ENCODE assay signal across 1 cellular context in the genomic region with DNA sequence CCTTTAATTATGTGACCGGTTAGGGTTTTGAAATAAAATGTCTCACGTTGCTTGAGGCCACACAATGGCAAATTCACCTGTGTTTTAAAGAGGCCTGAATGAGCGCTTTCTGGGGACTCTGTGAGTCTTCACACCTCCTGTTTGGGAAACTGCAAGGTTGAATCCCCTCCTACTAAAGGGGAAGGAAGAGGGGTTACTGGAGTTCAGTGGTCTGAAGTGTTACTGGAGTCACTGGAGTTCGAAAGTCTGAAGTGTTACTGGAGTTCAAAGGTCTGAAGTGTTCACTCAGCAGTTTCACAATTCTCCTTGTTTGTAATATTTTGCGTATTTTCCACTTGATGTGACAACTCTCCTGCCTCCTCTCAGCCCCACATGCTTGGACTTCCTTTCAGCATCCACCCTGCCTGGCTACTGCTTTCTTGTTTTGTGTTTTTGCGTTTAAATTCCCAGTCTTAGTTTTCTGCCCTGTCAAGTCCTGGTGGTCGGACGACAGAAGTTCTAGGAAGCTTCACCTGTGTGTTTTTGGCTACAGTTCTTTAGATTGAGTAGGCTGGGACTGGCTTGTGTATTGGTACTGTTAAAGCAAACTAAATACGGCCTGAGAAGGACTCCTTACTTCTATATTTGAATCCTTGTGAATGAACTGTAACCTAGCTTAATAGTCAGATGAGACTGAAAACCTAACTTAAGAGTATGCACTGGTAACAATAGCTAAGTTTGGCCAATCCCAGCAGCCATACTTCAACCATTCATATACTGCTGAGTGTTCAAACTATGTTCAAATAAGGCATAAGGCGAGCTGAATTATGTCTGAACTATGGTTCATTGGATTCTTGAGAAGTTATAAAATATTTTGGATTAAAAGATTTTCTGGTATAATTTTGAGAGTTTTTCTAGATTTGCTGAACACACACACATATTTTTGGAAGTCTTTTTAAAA.
TF ChIP-seq lines count a peak whose summit lies in the region.

No MANE protein-coding gene starts in this region.

TF ChIP-seq in HepG2, 621 proteins besides CTCF, POLR2A, EP300 and RAD21 (continued from another document and continues in another):
- TF ChIP-seq ZNF414 (CRISPR knock-in tag; IDR thresholded peaks at IDR 0.05) (peak; percentile 62; the same call in 1 of the 2 replicates), FOSL1 (CRISPR knock-in tag; IDR thresholded peaks at IDR 0.05; ENCODE audit: borderline replicate concordance) (no peak), ZNF607 (CRISPR knock-in tag; IDR thresholded peaks at IDR 0.05; ENCODE audit: borderline replicate concordance) (0 out of 2 replicates have a peak, but pooled peaks have one; percentile 31), TFAP4 (IDR thresholded peaks at IDR 0.05; ENCODE audit: borderline replicate concordance, low read depth) (peak; percentile 33; the same call in 1 of the 2 replicates), SP140L (CRISPR knock-in tag; IDR thresholded peaks at IDR 0.05; ENCODE audit: borderline replicate concordance) (peak; percentile 41; the same call in 1 of the 2 replicates), GABPB1 (CRISPR knock-in tag; IDR thresholded peaks at IDR 0.05) (peak; percentile 55; the same call in 1 of the 2 replicates), CAMTA2 (CRISPR knock-in tag; IDR thresholded peaks at IDR 0.05; ENCODE audit: borderline replicate concordance) (no peak), MTF1 (CRISPR knock-in tag; IDR thresholded peaks at IDR 0.05) (no peak), NR1H2 (CRISPR knock-in tag; IDR thresholded peaks at IDR 0.05; ENCODE audit: borderline replicate concordance, low read depth) (peak; percentile 97), SNAPC2 (CRISPR knock-in tag; IDR thresholded peaks at IDR 0.05) (no peak), MYC (CRISPR knock-in tag; IDR thresholded peaks at IDR 0.05; ENCODE audit: borderline replicate concordance) (no peak), TEAD2 (CRISPR knock-in tag; IDR thresholded peaks at IDR 0.05) (no peak), ZNF562 (CRISPR knock-in tag; IDR thresholded peaks at IDR 0.05; ENCODE audit: borderline replicate concordance) (no peak), ZNF329 (CRISPR knock-in tag; IDR thresholded peaks at IDR 0.05; ENCODE audit: low read depth) (no peak), ZNF616 (CRISPR knock-in tag; IDR thresholded peaks at IDR 0.05; ENCODE audit: low read depth) (no peak), MED1 (CRISPR knock-in tag; IDR thresholded peaks at IDR 0.05) (peak; percentile 95), THYN1 (CRISPR knock-in tag; IDR thresholded peaks at IDR 0.05; ENCODE audit: borderline replicate concordance, low read depth) (no peak), KLF11 (CRISPR knock-in tag; IDR thresholded peaks at IDR 0.05) (no peak), ZNF615 (CRISPR knock-in tag; IDR thresholded peaks at IDR 0.05; ENCODE audit: borderline replicate concordance) (0 out of 2 replicates have a peak, but pooled peaks have one; percentile 7), PHF5A (CRISPR knock-in tag; IDR thresholded peaks at IDR 0.05; ENCODE audit: low read depth, unreplicated experiment) (no peak), GATAD1 (CRISPR knock-in tag; IDR thresholded peaks at IDR 0.05) (no peak), SMAD1 (CRISPR knock-in tag; IDR thresholded peaks at IDR 0.05; ENCODE audit: borderline replicate concordance, low read depth) (no peak), PCBP1 (IDR thresholded peaks at IDR 0.05; ENCODE audit: borderline replicate concordance, low read depth, low read length) (no peak), ZNF629 (CRISPR knock-in tag; conservative IDR thresholded peaks at IDR 0.05) (0 out of 2 replicates have a peak, but pooled peaks have one; percentile 21), TP53 (CRISPR knock-in tag; conservative IDR thresholded peaks at IDR 0.05) (no peak), ARNTL (CRISPR knock-in tag; IDR thresholded peaks at IDR 0.05) (no peak), AGO2 (optimal IDR thresholded peaks at IDR 0.05; ENCODE audit: low read depth, low read length) (no peak), ZNF530 (CRISPR knock-in tag; IDR thresholded peaks at IDR 0.05; ENCODE audit: low read depth) (no peak), SMARCE1 (IDR thresholded peaks at IDR 0.05; ENCODE audit: borderline replicate concordance) (no peak), ZNF879 (CRISPR knock-in tag; IDR thresholded peaks at IDR 0.05) (0 out of 2 replicates have a peak, but pooled peaks have one; percentile 18), KLF9 (CRISPR knock-in tag; IDR thresholded peaks at IDR 0.05; ENCODE audit: low read depth) (0 out of 2 replicates have a peak, but pooled peaks have one; percentile 52), ZBTB42 (CRISPR knock-in tag; IDR thresholded peaks at IDR 0.05) (no peak), ZBTB14 (CRISPR knock-in tag; IDR thresholded peaks at IDR 0.05) (no peak), KDM5A (IDR thresholded peaks at IDR 0.05; ENCODE audit: borderline replicate concordance, low read length) (peak; percentile 32; the same call in 1 of the 2 replicates), KMT2A (CRISPR knock-in tag; IDR thresholded peaks at IDR 0.05) (no peak), KDM2A (CRISPR knock-in tag; IDR thresholded peaks at IDR 0.05; ENCODE audit: borderline replicate concordance, low read depth) (no peak), RFX5 (IDR thresholded peaks at IDR 0.05; ENCODE audit: low read depth, low read length) (no peak), TRIM22 (IDR thresholded peaks at IDR 0.05) (no peak), FOXJ3 (CRISPR knock-in tag; IDR thresholded peaks at IDR 0.05; ENCODE audit: borderline replicate concordance) (peak; percentile 72; the same call in 1 of the 2 replicates), CSRNP1 (CRISPR knock-in tag; IDR thresholded peaks at IDR 0.05) (no peak), KDM6A (CRISPR knock-in tag; IDR thresholded peaks at IDR 0.05; ENCODE audit: low read depth) (peak; percentile 69), LCORL (IDR thresholded peaks at IDR 0.05) (no peak), LCORL (CRISPR knock-in tag; IDR thresholded peaks at IDR 0.05) (peak; percentile 53; the same call in 1 of the 2 replicates), ZFP36 (IDR thresholded peaks at IDR 0.05; ENCODE audit: borderline replicate concordance, low read depth, low read length, partially characterized antibody) (no peak), ZNF354B (CRISPR knock-in tag; IDR thresholded peaks at IDR 0.05) (no peak)
- TF ChIP-seq, protein P1, sequence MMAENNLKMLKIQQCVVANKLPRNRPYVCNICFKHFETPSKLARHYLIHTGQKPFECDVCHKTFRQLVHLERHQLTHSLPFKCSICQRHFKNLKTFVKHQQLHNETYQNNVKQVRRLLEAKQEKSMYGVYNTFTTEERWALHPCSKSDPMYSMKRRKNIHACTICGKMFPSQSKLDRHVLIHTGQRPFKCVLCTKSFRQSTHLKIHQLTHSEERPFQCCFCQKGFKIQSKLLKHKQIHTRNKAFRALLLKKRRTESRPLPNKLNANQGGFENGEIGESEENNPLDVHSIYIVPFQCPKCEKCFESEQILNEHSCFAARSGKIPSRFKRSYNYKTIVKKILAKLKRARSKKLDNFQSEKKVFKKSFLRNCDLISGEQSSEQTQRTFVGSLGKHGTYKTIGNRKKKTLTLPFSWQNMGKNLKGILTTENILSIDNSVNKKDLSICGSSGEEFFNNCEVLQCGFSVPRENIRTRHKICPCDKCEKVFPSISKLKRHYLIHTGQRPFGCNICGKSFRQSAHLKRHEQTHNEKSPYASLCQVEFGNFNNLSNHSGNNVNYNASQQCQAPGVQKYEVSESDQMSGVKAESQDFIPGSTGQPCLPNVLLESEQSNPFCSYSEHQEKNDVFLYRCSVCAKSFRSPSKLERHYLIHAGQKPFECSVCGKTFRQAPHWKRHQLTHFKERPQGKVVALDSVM (CRISPR knock-in tag; IDR thresholded peaks at IDR 0.05): no peak
- TF ChIP-seq, protein P2, sequence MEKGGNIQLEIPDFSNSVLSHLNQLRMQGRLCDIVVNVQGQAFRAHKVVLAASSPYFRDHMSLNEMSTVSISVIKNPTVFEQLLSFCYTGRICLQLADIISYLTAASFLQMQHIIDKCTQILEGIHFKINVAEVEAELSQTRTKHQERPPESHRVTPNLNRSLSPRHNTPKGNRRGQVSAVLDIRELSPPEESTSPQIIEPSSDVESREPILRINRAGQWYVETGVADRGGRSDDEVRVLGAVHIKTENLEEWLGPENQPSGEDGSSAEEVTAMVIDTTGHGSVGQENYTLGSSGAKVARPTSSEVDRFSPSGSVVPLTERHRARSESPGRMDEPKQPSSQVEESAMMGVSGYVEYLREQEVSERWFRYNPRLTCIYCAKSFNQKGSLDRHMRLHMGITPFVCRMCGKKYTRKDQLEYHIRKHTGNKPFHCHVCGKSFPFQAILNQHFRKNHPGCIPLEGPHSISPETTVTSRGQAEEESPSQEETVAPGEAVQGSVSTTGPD (CRISPR knock-in tag; IDR thresholded peaks at IDR 0.05): no peak
- TF ChIP-seq, protein P3, sequence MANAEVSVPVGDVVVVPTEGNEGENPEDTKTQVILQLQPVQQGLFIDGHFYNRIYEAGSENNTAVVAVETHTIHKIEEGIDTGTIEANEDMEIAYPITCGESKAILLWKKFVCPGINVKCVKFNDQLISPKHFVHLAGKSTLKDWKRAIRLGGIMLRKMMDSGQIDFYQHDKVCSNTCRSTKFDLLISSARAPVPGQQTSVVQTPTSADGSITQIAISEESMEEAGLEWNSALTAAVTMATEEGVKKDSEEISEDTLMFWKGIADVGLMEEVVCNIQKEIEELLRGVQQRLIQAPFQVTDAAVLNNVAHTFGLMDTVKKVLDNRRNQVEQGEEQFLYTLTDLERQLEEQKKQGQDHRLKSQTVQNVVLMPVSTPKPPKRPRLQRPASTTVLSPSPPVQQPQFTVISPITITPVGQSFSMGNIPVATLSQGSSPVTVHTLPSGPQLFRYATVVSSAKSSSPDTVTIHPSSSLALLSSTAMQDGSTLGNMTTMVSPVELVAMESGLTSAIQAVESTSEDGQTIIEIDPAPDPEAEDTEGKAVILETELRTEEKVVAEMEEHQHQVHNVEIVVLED (CRISPR knock-in tag; IDR thresholded peaks at IDR 0.05; ENCODE audit: borderline replicate concordance): no peak
- TF ChIP-seq, protein P4, sequence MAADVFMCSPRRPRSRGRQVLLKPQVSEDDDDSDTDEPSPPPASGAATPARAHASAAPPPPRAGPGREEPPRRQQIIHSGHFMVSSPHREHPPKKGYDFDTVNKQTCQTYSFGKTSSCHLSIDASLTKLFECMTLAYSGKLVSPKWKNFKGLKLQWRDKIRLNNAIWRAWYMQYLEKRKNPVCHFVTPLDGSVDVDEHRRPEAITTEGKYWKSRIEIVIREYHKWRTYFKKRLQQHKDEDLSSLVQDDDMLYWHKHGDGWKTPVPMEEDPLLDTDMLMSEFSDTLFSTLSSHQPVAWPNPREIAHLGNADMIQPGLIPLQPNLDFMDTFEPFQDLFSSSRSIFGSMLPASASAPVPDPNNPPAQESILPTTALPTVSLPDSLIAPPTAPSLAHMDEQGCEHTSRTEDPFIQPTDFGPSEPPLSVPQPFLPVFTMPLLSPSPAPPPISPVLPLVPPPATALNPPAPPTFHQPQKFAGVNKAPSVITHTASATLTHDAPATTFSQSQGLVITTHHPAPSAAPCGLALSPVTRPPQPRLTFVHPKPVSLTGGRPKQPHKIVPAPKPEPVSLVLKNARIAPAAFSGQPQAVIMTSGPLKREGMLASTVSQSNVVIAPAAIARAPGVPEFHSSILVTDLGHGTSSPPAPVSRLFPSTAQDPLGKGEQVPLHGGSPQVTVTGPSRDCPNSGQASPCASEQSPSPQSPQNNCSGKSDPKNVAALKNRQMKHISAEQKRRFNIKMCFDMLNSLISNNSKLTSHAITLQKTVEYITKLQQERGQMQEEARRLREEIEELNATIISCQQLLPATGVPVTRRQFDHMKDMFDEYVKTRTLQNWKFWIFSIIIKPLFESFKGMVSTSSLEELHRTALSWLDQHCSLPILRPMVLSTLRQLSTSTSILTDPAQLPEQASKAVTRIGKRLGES (CRISPR knock-in tag; IDR thresholded peaks at IDR 0.05; ENCODE audit: borderline replicate concordance): no peak
